In genomic region chr3:175258763-175259162, GRCh38 we compare ENCODE assay signal across 18 cellular contexts.
DNase-seq lines count a peak whose midpoint lies in the region; TF ChIP-seq lines count a peak whose summit lies in the region.
"Had no signal": no experiment of that assay in that cellular context is flagged by ENCODE, and none has a peak within 500 bp of the region (broad histone marks: within the 10 kb centered on the region; RNA-seq: fewer than 3 reads in every experiment).

No MANE protein-coding gene starts in this region.

- intact Hi-C loops in cardiac septum (cut with DNase I): no loop called here

- TF ChIP-seq CTCF in GM10266 (IDR thresholded peaks at IDR 0.05; ENCODE audit: control insufficient read depth, insufficient read depth, low read depth, missing control alignments): no peak

- DNase-seq in EL: peak; percentile 20
- peak; percentile 69 for DNase-seq in NCI-H2029 treated with DMSO at 0.1 percent for 48 hours (lab: John Stamatoyannopoulos, UW)
- peak; percentile 1 to 15 for DNase-seq in dermis microvascular lymphatic vessel endothelial cell (ENCODE audit: low read depth in 2 of 2)
- DNase-seq in non-pigmented ciliary epithelial cell (ENCODE audit: low read depth): peak; percentile 60
- no peak for DNase-seq in cardiac septum (ENCODE audit: low spot score)
- no peak for DNase-seq in GM10266 (ENCODE audit: extremely low spot score)
- DNase-seq in C1 segment of cervical spinal cord (lab: John Stamatoyannopoulos, UW): no peak
- no peak for DNase-seq in stimulated activated naive CD4-positive, alpha-beta T cell treated with Interleukin-2 at 50 U/mL for 16 hours (lab: John Stamatoyannopoulos, UW)
- DNase-seq: activated CD4-positive, alpha-beta T cell treated with anti-CD3 and anti-CD28 coated beads for 1 hour; activated CD8-positive, alpha-beta memory T cell treated with anti-CD3 and anti-CD28 coated beads, Interleukin-2, amount 50 U/mL, for 4 hours; effector CD8-positive, alpha-beta T cell; Karpas-422; NCI-H1694 treated with DMSO at 0.1 percent for 48 hours; NCI-H774; ovary; Peyer's patch; stimulated activated naive CD8-positive, alpha-beta T cell treated with anti-CD3 and anti-CD28 coated beads, Interleukin-15, Interleukin-2, amounts not matched to agents 100 U/mL and 50 U/mL, for 24 hours; T-helper 17 cell had no signal

Comparison
In these comparisons a context has a peak if more than half of its experiments do, and no peak if none do; other contexts are left out.
1. DNase-seq: peak in EL (single experiment), NCI-H2029 treated with DMSO at 0.1 percent for 48 hours (single experiment), dermis microvascular lymphatic vessel endothelial cell (2 of 2) and non-pigmented ciliary epithelial cell (single experiment); none in cardiac septum (single experiment), GM10266 (single experiment), C1 segment of cervical spinal cord (0 of 14) and stimulated activated naive CD4-positive, alpha-beta T cell treated with Interleukin-2 at 50 U/mL for 16 hours (single experiment).